ENCODE assay signal across 14 cellular contexts in the genomic region with DNA sequence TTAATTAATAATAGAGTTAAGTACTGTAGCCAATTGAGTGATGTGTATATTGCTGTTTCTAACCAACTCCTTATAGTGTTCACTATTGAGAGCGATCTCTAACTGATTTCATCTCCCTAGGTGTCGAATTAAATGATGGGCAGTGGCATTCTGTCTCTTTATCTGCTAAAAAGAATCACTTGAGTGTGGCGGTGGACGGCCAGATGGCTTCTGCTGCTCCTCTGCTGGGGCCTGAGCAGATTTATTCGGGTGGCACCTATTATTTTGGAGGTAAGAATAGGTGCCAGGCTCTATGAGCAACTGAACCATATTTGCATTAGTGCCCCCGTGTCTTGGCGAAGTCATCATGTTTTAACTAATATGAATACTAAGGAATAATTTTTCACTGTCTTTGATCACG.
DNase-seq lines count a peak whose midpoint lies in the region; ATAC-seq lines count a peak whose summit lies in the region.
"Had no signal": no experiment of that assay in that cellular context is flagged by ENCODE, and none has a peak within 500 bp of the region (broad histone marks: within the 10 kb centered on the region; RNA-seq: fewer than 3 reads in every experiment).

No MANE protein-coding gene starts in this region.

- in situ Hi-C loops in G401 (cut with HindIII; ENCODE audit: low sequenced_read_pairs) = no loop called here

- DNase-seq in NCI-H524 (lab: John Stamatoyannopoulos, UW) (peak; percentile 6 to 51), NCI-H524 treated with DMSO at 0.1 percent for 48 hours (lab: John Stamatoyannopoulos, UW) (no peak), G401 (ENCODE audit: low spot score) (peak; percentile 82), cerebellum (ENCODE audit: low spot score) (peak; percentile 52)
- DNase-seq: AML-193; Caco-2; Calu3; CD4-positive, alpha-beta T cell; CD8-positive, alpha-beta T cell; DMS79 treated with DMSO at 0.1 percent for 48 hours; GDM1 had no signal

- ATAC-seq in HG02610 (IDR thresholded peaks at IDR 0.05; ENCODE audit: unreplicated experiment) = no peak
- ATAC-seq: A549; CD8-positive, alpha-beta T cell; GM12878 had no signal
